In the genomic region with DNA sequence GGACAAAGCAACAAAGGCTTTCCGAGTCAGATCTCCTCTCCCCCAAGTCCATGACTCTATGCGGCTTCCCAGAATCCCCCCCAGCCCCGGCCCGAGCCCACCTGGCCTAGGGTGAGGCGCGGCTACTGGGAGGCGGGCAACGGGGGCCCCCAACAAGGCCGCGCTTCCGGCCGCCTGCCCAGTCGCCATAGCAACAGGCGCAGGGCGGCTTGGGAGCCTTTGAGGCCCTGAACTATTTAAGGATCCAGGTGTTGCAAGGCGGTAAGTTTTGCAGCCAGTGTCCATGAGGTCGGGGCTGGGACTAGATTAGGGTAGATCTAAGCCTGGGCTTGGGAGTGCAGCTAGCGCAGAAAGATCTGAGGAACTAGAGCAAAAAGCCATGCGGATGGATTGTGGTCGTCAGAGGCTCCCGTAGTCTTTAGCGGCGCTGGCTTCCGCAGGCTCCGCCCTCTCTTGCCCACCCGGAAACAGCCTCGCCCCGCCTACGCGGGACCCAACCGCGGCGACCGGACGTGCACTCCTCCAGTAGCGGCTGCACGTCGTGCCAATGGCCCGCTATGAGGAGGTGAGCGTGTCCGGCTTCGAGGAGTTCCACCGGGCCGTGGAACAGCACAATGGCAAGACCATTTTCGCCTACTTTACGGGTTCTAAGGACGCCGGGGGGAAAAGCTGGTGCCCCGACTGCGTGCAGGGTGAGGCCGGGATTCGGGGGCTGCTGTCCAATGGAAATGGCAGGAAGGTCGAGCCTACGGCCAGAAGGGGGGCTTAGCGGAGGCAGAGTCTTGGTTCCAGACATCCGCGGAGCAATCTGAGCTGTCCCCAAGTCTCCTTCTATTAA, we compare ENCODE assay signal across 8 cellular contexts.
A peak's percentile ranks its signal among the peaks of the same experiment; 100 is the strongest.
DNase-seq lines count a peak whose midpoint lies in the region; ATAC-seq and TF ChIP-seq lines count a peak whose summit lies in the region.

Gene KIAA0753 (minus strand): TSS at position 176 of the 838 bp plus-strand sequence. CDS start 5,608 bp downstream, outside the sequence.
Gene TXNDC17 (plus strand): TSS at position 525 of the 838 bp plus-strand sequence. CDS start 23 bp downstream, at position 548.

- DNase-seq in AG09319 (ENCODE audit: extremely low read depth, low read depth) (peak; percentile 68), NCI-H510A (lab: John Stamatoyannopoulos, UW) (peak; percentile 81), cerebellar nuclear complex (lab: John Stamatoyannopoulos, UW) (peak; percentile 23 to 47), kidney glomerular epithelial cell (lab: John Stamatoyannopoulos, UW) (peak; percentile 96)
- DNase-seq in activated CD4-positive, CD25-positive, alpha-beta regulatory T cell treated with anti-CD3 and anti-CD28 coated beads, Interleukin-2, amount 50 U/mL, for 72 hours, result peak; percentile 96
- DNase-seq in stimulated activated CD4-positive, alpha-beta T cell treated with anti-CD3 and anti-CD28 coated beads, Interleukin-15, amount 100 ng/mL, for 48 hours (ENCODE audit: low read depth in 2 of 2), result peak; percentile 90 to 93

- ATAC-seq in GM19025 (IDR thresholded peaks at IDR 0.05; ENCODE audit: low read depth, unreplicated experiment), result peak; percentile 93
- peak; percentile 76 for ATAC-seq in HG03342 (IDR thresholded peaks at IDR 0.05; ENCODE audit: unreplicated experiment)

- no peak for TF ChIP-seq CTCF in AG09319 (IDR thresholded peaks at IDR 0.05; ENCODE audit: low read depth, low read length)

Comparison
In these comparisons a context has a peak if more than half of its experiments do, and no peak if none do; other contexts are left out.
1. Peak in every context shown above with its lines: DNase-seq and ATAC-seq.
2. DNase-seq: peak in every context shown above with its lines; median percentile 96 in activated CD4-positive, CD25-positive, alpha-beta regulatory T cell treated with anti-CD3 and anti-CD28 coated beads, Interleukin-2, amount 50 U/mL, for 72 hours; 96 in kidney glomerular epithelial cell; 92 in stimulated activated CD4-positive, alpha-beta T cell treated with anti-CD3 and anti-CD28 coated beads, Interleukin-15, amount 100 ng/mL, for 48 hours; 81 in NCI-H510A; 68 in AG09319; 35 in cerebellar nuclear complex.